Comparison of ENCODE assay signal across 8 cellular contexts in genomic region chr19:2457394-2458037, GRCh38. TPM values are rescaled to one million over a fixed set of nuclear protein-coding genes. Genes with fewer than 3 reads are reported as not detected.
DNase-seq lines count a peak whose midpoint lies in the region; ATAC-seq and TF ChIP-seq lines count a peak whose summit lies in the region.

No MANE protein-coding gene starts in this region.

- no peak for TF ChIP-seq CTCF in MCF 10A (IDR thresholded peaks at IDR 0.05; ENCODE audit: unreplicated experiment)

- H3K4me3 ChIP-seq in mucosa of stomach (ENCODE audit: low read length): no peak overlapping the region

- H3K4me1 Mint-ChIP-seq in stimulated activated naive CD8-positive, alpha-beta T cell treated with anti-CD3 and anti-CD28 coated beads, Interleukin-15, Interleukin-2, amounts not matched to agents 100 ng/mL and 50 ng/mL, for 24 hours (ENCODE audit: low read depth): peaks cover 35% of the 10 kb centered on the region
- H3K4me1 Mint-ChIP-seq in MCF 10A (ENCODE audit: insufficient read depth, unreplicated experiment): peaks cover 27% of the 10 kb centered on the region

- no peaks in the 10 kb centered on the region for H3K36me3 ChIP-seq in mucosa of stomach (ENCODE audit: control insufficient read depth, insufficient read depth, low read length)

- no peaks in the 10 kb centered on the region for H3K9me3 ChIP-seq in mucosa of stomach (ENCODE audit: control insufficient read depth, low read length)

- H3K9ac ChIP-seq in mucosa of stomach (ENCODE audit: low read length): peak overlapping the region; percentile 39

- peaks cover 27% of the 10 kb centered on the region for H3K4me1 ChIP-seq in mucosa of stomach (ENCODE audit: control insufficient read depth, insufficient read depth, low read length)

- peak overlapping the region; percentile 88 for H3K4me3 Mint-ChIP-seq in stimulated activated naive CD8-positive, alpha-beta T cell treated with anti-CD3 and anti-CD28 coated beads, Interleukin-15, Interleukin-2, amounts not matched to agents 100 ng/mL and 50 ng/mL, for 24 hours
- H3K4me3 Mint-ChIP-seq in MCF 10A (ENCODE audit: unreplicated experiment): peak overlapping the region; percentile 77

- CTCF ChIA-PET in MCF 10A (lab: Yijun Ruan, JAX): interaction anchor here (1.0 to 1.2 kb wide), 2 partner anchors 160 to 177 kb away, joined by 3 read pairs; no protein-coding TSS in a partner anchor

- POLR2A ChIA-PET in MCF 10A (lab: Yijun Ruan, JAX): interaction anchor here (0.9 to 4.1 kb wide), 7 partner anchors 19 to 493 kb away, joined by 3 to 43 read pairs (median 3); partner anchors contain the start of genes GADD45B, LSM7, SPPL2B and TIMM13

- H3K27ac Mint-ChIP-seq in stimulated activated naive CD8-positive, alpha-beta T cell treated with anti-CD3 and anti-CD28 coated beads, Interleukin-15, Interleukin-2, amounts not matched to agents 100 ng/mL and 50 ng/mL, for 24 hours: peak overlapping the region; percentile 95
- H3K27ac Mint-ChIP-seq in MCF 10A (ENCODE audit: low read depth, unreplicated experiment): peak overlapping the region; percentile 85

- no peak for DNase-seq in stimulated activated naive CD8-positive, alpha-beta T cell treated with anti-CD3 and anti-CD28 coated beads, Interleukin-15, Interleukin-2, amounts not matched to agents 100 U/mL and 50 U/mL, for 24 hours
- DNase-seq in MCF 10A (ENCODE audit: unreplicated experiment) (no peak), NCI-H2196 treated with DMSO at 0.1 percent for 48 hours (lab: John Stamatoyannopoulos, UW; ENCODE audit: unreplicated experiment) (no peak), DMS153 treated with DMSO at 0.1 percent for 48 hours (lab: John Stamatoyannopoulos, UW; ENCODE audit: unreplicated experiment) (no peak)
- no peak for DNase-seq in central memory CD4-positive, alpha-beta T cell

- no peaks in the 10 kb centered on the region for H3K27me3 ChIP-seq in mucosa of stomach (ENCODE audit: control insufficient read depth, insufficient read depth, low read length)

- no TSS peak for BruUV-seq in MCF 10A (replicated peaks; lab: Mats Ljungman, UMichigan)

- no peaks in the 10 kb centered on the region for H3K27me3 Mint-ChIP-seq in stimulated activated naive CD8-positive, alpha-beta T cell treated with anti-CD3 and anti-CD28 coated beads, Interleukin-15, Interleukin-2, amounts not matched to agents 100 ng/mL and 50 ng/mL, for 24 hours
- no peaks in the 10 kb centered on the region for H3K27me3 Mint-ChIP-seq in MCF 10A (ENCODE audit: insufficient read depth, unreplicated experiment)

- H3K9me3 Mint-ChIP-seq in stimulated activated naive CD8-positive, alpha-beta T cell treated with anti-CD3 and anti-CD28 coated beads, Interleukin-15, Interleukin-2, amounts not matched to agents 100 ng/mL and 50 ng/mL, for 24 hours: no peaks in the 10 kb centered on the region
- no peaks in the 10 kb centered on the region for H3K9me3 Mint-ChIP-seq in MCF 10A (ENCODE audit: unreplicated experiment)

- ATAC-seq in stimulated activated naive CD8-positive, alpha-beta T cell treated with anti-CD3 and anti-CD28 coated beads, Interleukin-15, Interleukin-2, amounts not matched to agents 100 U/mL and 50 U/mL, for 24 hours: no peak
- no peak for ATAC-seq in HG03097 (IDR thresholded peaks at IDR 0.05; ENCODE audit: low FRiP score, unreplicated experiment)

- peaks cover 3% of the 10 kb centered on the region for H3K36me3 Mint-ChIP-seq in stimulated activated naive CD8-positive, alpha-beta T cell treated with anti-CD3 and anti-CD28 coated beads, Interleukin-15, Interleukin-2, amounts not matched to agents 100 ng/mL and 50 ng/mL, for 24 hours (ENCODE audit: low read depth)
- no peaks in the 10 kb centered on the region for H3K36me3 Mint-ChIP-seq in MCF 10A (ENCODE audit: insufficient read depth, unreplicated experiment)

- intact Hi-C loops in MCF 10A (cut with micrococcal nuclease): no loop called here

RNA-seq across cellular contexts. Expression of gene LMNB2, which starts 0.8 kb away (rescaled TPM):
- total RNA-seq in MCF 10A (2022): 85.2 and 85.6 TPM in 2 replicates

RNA-seq across cellular contexts. Expression of gene GADD45B, which starts 18.4 kb away (rescaled TPM):
- 28.0 and 53.8 TPM in 2 replicates for total RNA-seq in MCF 10A (2022)

RNA-seq across cellular contexts. Expression of gene TIMM13, which starts 30.1 kb away (rescaled TPM):
- 123 and 188 TPM in 2 replicates for total RNA-seq in MCF 10A (2022)
